Comparison of ENCODE assay signal across 10 cellular contexts in the genomic region with DNA sequence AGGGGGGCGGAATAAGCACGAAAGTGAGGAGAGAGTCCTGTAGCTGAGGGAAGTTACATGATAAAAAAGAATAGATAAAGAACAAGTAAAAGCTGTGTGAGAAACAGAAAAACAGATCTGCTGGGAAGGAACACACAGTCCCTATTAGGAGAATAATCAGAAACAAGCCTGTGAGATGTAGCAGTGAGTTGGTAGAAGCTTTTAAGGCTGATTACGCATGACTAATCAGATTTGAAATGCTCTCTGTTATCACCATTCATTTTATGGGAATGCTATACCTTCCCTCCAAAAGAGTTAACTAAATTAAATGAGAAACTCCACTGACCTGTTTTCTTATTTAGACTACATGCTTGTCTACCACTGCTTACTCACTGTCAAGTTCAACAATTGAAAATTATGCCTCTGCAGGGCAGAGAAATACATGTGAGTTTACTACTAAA. TPM values are rescaled to one million over a fixed set of nuclear protein-coding genes. Genes with fewer than 3 reads are reported as not detected.
A peak's percentile ranks its signal among the peaks of the same experiment; 100 is the strongest.
DNase-seq lines count a peak whose midpoint lies in the region; ATAC-seq and TF ChIP-seq lines count a peak whose summit lies in the region.
"Had no signal": no experiment of that assay in that cellular context is flagged by ENCODE, and none has a peak within 500 bp of the region (broad histone marks: within the 10 kb centered on the region; RNA-seq: fewer than 3 reads in every experiment).

No MANE protein-coding gene starts in this region.

- peak overlapping the region; percentile 22 for H3K27ac Mint-ChIP-seq in mesothelial cell of epicardium
- H3K27ac Mint-ChIP-seq: activated CD4-positive, alpha-beta T cell treated with anti-CD3 and anti-CD28 coated beads, Interleukin-2, amount 10 ng/mL, durations not matched to agents 7 days and 5 days had no signal

- H3K4me1 ChIP-seq in ACC112 (ENCODE audit: control insufficient read depth, insufficient read depth, low read length, unreplicated experiment) (peaks cover 73% of the 10 kb centered on the region), endocrine pancreas (ENCODE audit: control insufficient read depth, insufficient read depth, low read length) (peaks cover 56% of the 10 kb centered on the region), transverse colon (peaks cover 17 to 59% (median 23%) of the 10 kb centered on the region in 4 donors)

- no peaks in the 10 kb centered on the region for H3K36me3 Mint-ChIP-seq in mesothelial cell of epicardium

- H3K4me1 Mint-ChIP-seq in mesothelial cell of epicardium: peaks cover 43% of the 10 kb centered on the region

- no peaks in the 10 kb centered on the region for H3K27me3 Mint-ChIP-seq in mesothelial cell of epicardium (ENCODE audit: low read depth)
- H3K27me3 Mint-ChIP-seq: activated CD4-positive, alpha-beta T cell treated with anti-CD3 and anti-CD28 coated beads, Interleukin-2, amount 10 ng/mL, durations not matched to agents 7 days and 5 days had no signal

- TF ChIP-seq EP300 in transverse colon (IDR thresholded peaks at IDR 0.05; ENCODE audit: low read depth): no peak

- H3K9ac ChIP-seq in endocrine pancreas (ENCODE audit: control insufficient read depth, insufficient read depth, low read length): no peak overlapping the region

- H3K27ac ChIP-seq in ACC112 (ENCODE audit: low read depth, low read length): peak overlapping the region; percentile 99
- H3K27ac ChIP-seq in transverse colon: peak overlapping the region in 2 of 4 donors; percentile 22 to 36

- no peak for TF ChIP-seq POLR2A in transverse colon (IDR thresholded peaks at IDR 0.05)

- H2AFZ ChIP-seq in ACC112 (ENCODE audit: low read length, unreplicated experiment): no peak overlapping the region

- H3K9me3 ChIP-seq in endocrine pancreas (ENCODE audit: control insufficient read depth, low read length) (no peaks in the 10 kb centered on the region), transverse colon (no peaks in the 10 kb centered on the region)

- H3K9me3 Mint-ChIP-seq in mesothelial cell of epicardium: no peaks in the 10 kb centered on the region
- H3K9me3 Mint-ChIP-seq: activated CD4-positive, alpha-beta T cell treated with anti-CD3 and anti-CD28 coated beads, Interleukin-2, amount 10 ng/mL, durations not matched to agents 7 days and 5 days had no signal

- no peak for TF ChIP-seq CTCF in mesothelial cell of epicardium (IDR thresholded peaks at IDR 0.05; ENCODE audit: unreplicated experiment)
- TF ChIP-seq CTCF in transverse colon (IDR thresholded peaks at IDR 0.05): no peak

- in situ Hi-C loops in transverse colon (cut with MboI; ENCODE audit: low pct_ligation_motif_present in 1 of 4, low pct_unique_long_range_greater_than_20kb in 1 of 4, low sequenced_read_pairs in 3 of 4): no loop called here

- peak overlapping the region; percentile 57 for H3K4me3 ChIP-seq in ACC112 (ENCODE audit: low read depth, low read length)
- H3K4me3 ChIP-seq in endocrine pancreas (ENCODE audit: control insufficient read depth, insufficient read depth, low read length): peak overlapping the region; percentile 59
- H3K4me3 ChIP-seq in transverse colon: no peak overlapping the region

- WGBS in transverse colon (ENCODE audit: low coverage in 1 of 2), 2 donors: 84 to 94% methylated on average over 3 of the region's 3 CpGs

- no peak for ATAC-seq in GM21737 (IDR thresholded peaks at IDR 0.05; ENCODE audit: unreplicated experiment)

- peak; percentile 15 for DNase-seq in NCI-H82 treated with DMSO at 0.1 percent for 48 hours (lab: John Stamatoyannopoulos, UW; ENCODE audit: unreplicated experiment)
- no peak for DNase-seq in mesothelial cell of epicardium (ENCODE audit: low spot score in 2 of 2, unreplicated experiment in 2 of 2)
- no peak for DNase-seq in transverse colon
- DNase-seq in globus pallidus (ENCODE audit: low spot score): no peak
- no peak for DNase-seq in medulla oblongata (ENCODE audit: extremely low spot score)
- DNase-seq: activated CD4-positive, alpha-beta T cell treated with anti-CD3 and anti-CD28 coated beads, Interleukin-2, amount 10 ng/mL, durations not matched to agents 7 days and 5 days; NCI-H1436 treated with DMSO at 0.1 percent for 48 hours had no signal

- no peaks in the 10 kb centered on the region for H3K27me3 ChIP-seq in ACC112 (ENCODE audit: insufficient read depth, low read length)
- H3K27me3 ChIP-seq in endocrine pancreas (ENCODE audit: control insufficient read depth, insufficient read depth, low read length): no peaks in the 10 kb centered on the region
- H3K27me3 ChIP-seq in transverse colon: no peaks in the 10 kb centered on the region

- H3K36me3 ChIP-seq in ACC112 (ENCODE audit: insufficient read depth, low read length) (no peaks in the 10 kb centered on the region), endocrine pancreas (ENCODE audit: control insufficient read depth, insufficient read depth, low read length) (no peaks in the 10 kb centered on the region), transverse colon (no peaks in the 10 kb centered on the region)

- peaks cover 76% of the 10 kb centered on the region for H3K79me2 ChIP-seq in ACC112 (ENCODE audit: control insufficient read depth, insufficient read depth, low read length, unreplicated experiment)

- no peak overlapping the region for H3K4me3 Mint-ChIP-seq in mesothelial cell of epicardium
- H3K4me3 Mint-ChIP-seq: activated CD4-positive, alpha-beta T cell treated with anti-CD3 and anti-CD28 coated beads, Interleukin-2, amount 10 ng/mL, durations not matched to agents 7 days and 5 days had no signal

- intact Hi-C loops in transverse colon (cut with DNase I; ENCODE audit: low total_unique reads): no loop called here

RNA-seq across cellular contexts. Expression of a gene that starts 15.8 kb away (rescaled TPM):
- total RNA-seq in mesothelial cell of epicardium (85.6 to 95.4 TPM (median 89.4 TPM) in 3 replicates), transverse colon (10 to 100 TPM; 33.5 to 74.4 (median 48.6) TPM)

RNA-seq across cellular contexts. Expression of a gene that starts 56.3 kb away (rescaled TPM):
- total RNA-seq in mesothelial cell of epicardium (60.6 to 63.0 TPM (median 60.9 TPM) in 3 replicates), transverse colon (10 to 100 TPM in 3 of 4 donors, not detected in 1; 26.2 to 73.5 (median 60.2) TPM)

Comparison
In these comparisons a context has a peak if more than half of its experiments do, and no peak if none do; other contexts are left out.
1. H3K4me3 ChIP-seq: peak in ACC112 (single experiment) and endocrine pancreas (single experiment); none in transverse colon (0 of 4).